In the genomic region with DNA sequence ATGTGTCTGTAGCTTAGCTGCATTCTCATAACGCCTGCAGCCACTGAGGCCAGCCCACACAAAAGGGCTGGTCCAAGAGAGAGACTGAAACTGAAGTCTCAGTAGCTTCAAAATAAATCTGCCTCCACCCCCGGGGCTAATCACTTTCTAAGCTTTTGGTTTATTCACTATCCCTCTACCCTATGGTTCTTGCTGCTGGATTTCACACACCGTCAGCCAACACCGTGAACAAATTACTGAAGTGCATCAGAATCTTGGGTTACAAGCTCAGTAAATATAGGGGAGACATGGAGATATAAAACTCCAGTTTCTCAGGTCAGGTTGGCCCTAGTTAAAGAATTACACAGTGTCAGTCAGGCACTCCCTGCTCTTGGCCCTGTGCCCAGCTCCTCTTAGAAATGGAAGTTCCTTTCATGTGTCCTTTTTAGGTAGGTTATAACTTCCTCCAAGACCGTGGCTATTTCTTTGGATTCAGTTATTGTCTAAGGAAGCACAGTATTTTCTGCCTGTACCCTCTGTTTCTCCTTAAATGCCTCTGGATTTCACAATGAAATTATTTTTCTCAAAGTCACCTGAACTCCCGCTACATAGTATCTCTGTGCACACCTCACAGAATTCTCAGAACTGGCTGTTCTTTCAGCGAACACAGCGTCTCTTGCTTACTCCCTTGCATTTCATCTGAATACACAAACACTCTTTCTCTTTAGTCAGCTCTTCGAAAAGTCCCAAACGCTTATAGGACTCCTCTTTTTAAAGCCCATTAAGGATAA, we compare ENCODE assay signal across 9 cellular contexts.
A peak's percentile ranks its signal among the peaks of the same experiment; 100 is the strongest.
DNase-seq lines count a peak whose midpoint lies in the region; ATAC-seq and TF ChIP-seq lines count a peak whose summit lies in the region.
"Had no signal": no experiment of that assay in that cellular context is flagged by ENCODE, and none has a peak within 500 bp of the region (broad histone marks: within the 10 kb centered on the region; RNA-seq: fewer than 3 reads in every experiment).

No MANE protein-coding gene starts in this region.

- DNase-seq in HUDEP-2 (lab: John Stamatoyannopoulos, UW; ENCODE audit: unreplicated experiment in 76 of 76): peak in 57 of 76 experiments; percentile 2 to 66 (median 29)
- DNase-seq in lower leg skin (ENCODE audit: low spot score in 2 of 2): peak; percentile 43 to 91
- no peak for DNase-seq in AG20443 (ENCODE audit: low spot score)
- no peak for DNase-seq in inferior parietal cortex (ENCODE audit: extremely low spot score)
- DNase-seq: IMR-90 had no signal

- intact Hi-C loops in lower leg skin (cut with DNase I; ENCODE audit: low total_unique reads): no loop called here

- peak overlapping the region; percentile 12; the same call in 1 of the 2 replicates for H3K4me3 ChIP-seq in GM08714 (ENCODE audit: low read length)
- no peak overlapping the region for H3K4me3 ChIP-seq in lower leg skin (ENCODE audit: low read depth, poor library complexity, severe bottlenecking)

- peaks cover 5% of the 10 kb centered on the region for H3K4me1 Mint-ChIP-seq in activated T-helper 17 cell treated with anti-CD3 and anti-CD28 coated beads, Interleukin-2, amount 50 U/mL, for 72 hours
- H3K4me1 Mint-ChIP-seq in stimulated activated memory B cell treated with anti-CD40 and anti-IgM and Interleukin-4, amounts not matched to agents 10 μg/mL and 1 μg/mL and 100 μg/mL, for 72 hours: no peaks in the 10 kb centered on the region

- H3K9me3 Mint-ChIP-seq in activated T-helper 17 cell treated with anti-CD3 and anti-CD28 coated beads, Interleukin-2, amount 50 U/mL, for 72 hours: no peaks in the 10 kb centered on the region
- H3K9me3 Mint-ChIP-seq in stimulated activated memory B cell treated with anti-CD40 and anti-IgM and Interleukin-4, amounts not matched to agents 10 μg/mL and 1 μg/mL and 100 μg/mL, for 72 hours: no peaks in the 10 kb centered on the region

- no peak for TF ChIP-seq POLR2A in lower leg skin (IDR thresholded peaks at IDR 0.05)

- H3K27me3 Mint-ChIP-seq in activated T-helper 17 cell treated with anti-CD3 and anti-CD28 coated beads, Interleukin-2, amount 50 U/mL, for 72 hours: no peaks in the 10 kb centered on the region
- no peaks in the 10 kb centered on the region for H3K27me3 Mint-ChIP-seq in stimulated activated memory B cell treated with anti-CD40 and anti-IgM and Interleukin-4, amounts not matched to agents 10 μg/mL and 1 μg/mL and 100 μg/mL, for 72 hours

- H3K36me3 Mint-ChIP-seq in activated T-helper 17 cell treated with anti-CD3 and anti-CD28 coated beads, Interleukin-2, amount 50 U/mL, for 72 hours (ENCODE audit: low read depth): no peaks in the 10 kb centered on the region
- no peaks in the 10 kb centered on the region for H3K36me3 Mint-ChIP-seq in stimulated activated memory B cell treated with anti-CD40 and anti-IgM and Interleukin-4, amounts not matched to agents 10 μg/mL and 1 μg/mL and 100 μg/mL, for 72 hours

- 37 to 48% methylated on average over 10 of the region's 10 CpGs for WGBS in lower leg skin, 2 donors

- H3K27ac Mint-ChIP-seq in activated T-helper 17 cell treated with anti-CD3 and anti-CD28 coated beads, Interleukin-2, amount 50 U/mL, for 72 hours: peak overlapping the region; percentile 46
- no peak overlapping the region for H3K27ac Mint-ChIP-seq in stimulated activated memory B cell treated with anti-CD40 and anti-IgM and Interleukin-4, amounts not matched to agents 10 μg/mL and 1 μg/mL and 100 μg/mL, for 72 hours

- no peak for TF ChIP-seq CTCF in lower leg skin (IDR thresholded peaks at IDR 0.05)

- ATAC-seq in GM21360 (IDR thresholded peaks at IDR 0.05; ENCODE audit: unreplicated experiment): peak; percentile 50
- ATAC-seq in activated T-helper 17 cell treated with anti-CD3 and anti-CD28 coated beads, Interleukin-2, amount 50 U/mL, for 72 hours (replicated peaks): peak; percentile 74
- no peak for ATAC-seq in stimulated activated memory B cell treated with anti-CD40 and anti-IgM and Interleukin-4, amounts not matched to agents 10 μg/mL and 1 μg/mL and 100 μg/mL, for 72 hours

- H3K4me3 Mint-ChIP-seq in activated T-helper 17 cell treated with anti-CD3 and anti-CD28 coated beads, Interleukin-2, amount 50 U/mL, for 72 hours: peak overlapping the region; percentile 58
- no peak overlapping the region for H3K4me3 Mint-ChIP-seq in stimulated activated memory B cell treated with anti-CD40 and anti-IgM and Interleukin-4, amounts not matched to agents 10 μg/mL and 1 μg/mL and 100 μg/mL, for 72 hours

Comparison
In these comparisons a context has a peak if more than half of its experiments do, and no peak if none do; other contexts are left out.
1. DNase-seq: peak in HUDEP-2 (57 of 76) and lower leg skin (2 of 2); none in AG20443 (single experiment) and inferior parietal cortex (single experiment).